ENCODE assay signal across 26 cellular contexts in genomic region chr16:13996778-13997288, GRCh38.
A peak's percentile ranks its signal among the peaks of the same experiment; 100 is the strongest.
DNase-seq lines count a peak whose midpoint lies in the region; ATAC-seq and TF ChIP-seq lines count a peak whose summit lies in the region.
"Had no signal": no experiment of that assay in that cellular context is flagged by ENCODE, and none has a peak within 500 bp of the region (broad histone marks: within the 10 kb centered on the region; RNA-seq: fewer than 3 reads in every experiment).

No MANE protein-coding gene starts in this region.

- H3K4me3 ChIP-seq in right atrium auricular region (no peak overlapping the region), GM23338 (no peak overlapping the region), coronary artery (no peak overlapping the region), spleen (no peak overlapping the region)
- H3K4me3 ChIP-seq: HAP-1, Peyer's patch, SK-N-MC had no signal

- H3K4me2 ChIP-seq in GM23338: no peak overlapping the region
- H3K4me2 ChIP-seq: KMS-11 had no signal

- no peaks in the 10 kb centered on the region for H3K9me2 ChIP-seq in GM23338 (ENCODE audit: insufficient read depth)

- H3K9me3 ChIP-seq in right atrium auricular region: no peaks in the 10 kb centered on the region
- no peaks in the 10 kb centered on the region for H3K9me3 ChIP-seq in spleen
- H3K9me3 ChIP-seq: HAP-1, Peyer's patch had no signal

- H3F3A ChIP-seq in GM23338 (replicated peaks; ENCODE audit: low read depth): no peaks in the 10 kb centered on the region

- TF ChIP-seq CTCF in right atrium auricular region (IDR thresholded peaks at IDR 0.05): no peak
- TF ChIP-seq CTCF in GM23338 (conservative IDR thresholded peaks at IDR 0.05; ENCODE audit: low read depth in 2 of 2): no peak
- TF ChIP-seq CTCF in coronary artery (IDR thresholded peaks at IDR 0.05): no peak
- TF ChIP-seq CTCF in spleen (IDR thresholded peaks at IDR 0.05 in 8 of 11, conservative IDR thresholded peaks at IDR 0.05 in 3 of 11): no peak

- no peak overlapping the region for H3K27ac Mint-ChIP-seq in GM23338

- no peaks in the 10 kb centered on the region for H4K20me1 ChIP-seq in GM23338 (replicated peaks; ENCODE audit: insufficient read depth)

- intact Hi-C loops in left ventricle myocardium superior (cut with micrococcal nuclease) (loop anchor here (10.0 kb wide), 1 partner anchor 72 kb away; the partner anchor contains the start of gene ERCC4), spleen (cut with DNase I; ENCODE audit: low total_unique reads) (no loop called here)

- H3K27me3 Mint-ChIP-seq in GM23338 (ENCODE audit: insufficient read depth, low read depth, poor library complexity): peaks cover 6% of the 10 kb centered on the region

- no peaks in the 10 kb centered on the region for H3K27me3 ChIP-seq in right atrium auricular region
- no peaks in the 10 kb centered on the region for H3K27me3 ChIP-seq in GM23338 (ENCODE audit: insufficient read depth)
- no peaks in the 10 kb centered on the region for H3K27me3 ChIP-seq in spleen (replicated peaks in 1 of 7)
- H3K27me3 ChIP-seq: Peyer's patch had no signal

- H3K27ac ChIP-seq in right atrium auricular region: peak overlapping the region; percentile 82 to 88
- H3K27ac ChIP-seq in GM23338 (ENCODE audit: low read depth): no peak overlapping the region
- H3K27ac ChIP-seq in coronary artery: no peak overlapping the region
- no peak overlapping the region for H3K27ac ChIP-seq in spleen
- H3K27ac ChIP-seq: KMS-11, Peyer's patch, SK-N-MC had no signal

- H3K4me3 Mint-ChIP-seq in GM23338: no peak overlapping the region
- H3K4me3 Mint-ChIP-seq: CD4-positive, alpha-beta memory T cell had no signal

- peaks cover 17% of the 10 kb centered on the region for H3K4me1 Mint-ChIP-seq in GM23338

- DNase-seq in right atrium auricular region (ENCODE audit: low spot score) (peak; percentile 43), left ventricle myocardium superior (no peak), GM23338 (ENCODE audit: low spot score) (no peak), coronary artery (ENCODE audit: low spot score) (peak; percentile 12), NCI-H2227 treated with DMSO at 0.1 percent for 48 hours (lab: John Stamatoyannopoulos, UW) (no peak), spleen (no peak)
- DNase-seq in activated CD4-positive, CD25-positive, alpha-beta regulatory T cell (lab: John Stamatoyannopoulos, UW): no peak
- DNase-seq: C1 segment of cervical spinal cord; CD4-positive, alpha-beta memory T cell; COR-L47; DMS 273 treated with DMSO at 0.1 percent for 48 hours; DND-41; GOT3; MM.1S; NCI-H1417; NCI-H1694; NCI-H2029 treated with DMSO at 0.1 percent for 48 hours; NCI-H226; NCI-H510A; NCI-H69; OCI-M1; Peyer's patch; SIG-M5 had no signal

- H3K4me1 ChIP-seq in right atrium auricular region (peaks cover 0 to 58% of the 10 kb centered on the region in 2 donors), GM23338 (ENCODE audit: insufficient read depth) (peaks cover 7% of the 10 kb centered on the region; the same call in 1 of the 2 replicates), spleen (peaks cover 4 to 28% (median 18%) of the 10 kb centered on the region in 6 donors)
- H3K4me1 ChIP-seq: HAP-1 had no signal

- no peaks in the 10 kb centered on the region for H3K36me3 Mint-ChIP-seq in GM23338 (ENCODE audit: low read depth)
- H3K36me3 Mint-ChIP-seq: CD4-positive, alpha-beta memory T cell had no signal

- WGBS in spleen, 5 donors: 75 to 94% (median 82%) methylated on average over 11 of the region's 11 CpGs

- ATAC-seq in left ventricle myocardium superior: no peak
- ATAC-seq in GM23338: no peak

- H3K79me2 ChIP-seq in GM23338 (replicated peaks; ENCODE audit: insufficient read depth): no peaks in the 10 kb centered on the region

- H3K9me3 Mint-ChIP-seq in GM23338: no peaks in the 10 kb centered on the region

- peak overlapping the region; percentile 23; the same call in 1 of the 2 replicates for H2AFZ ChIP-seq in GM23338

- TF ChIP-seq POLR2A in spleen (IDR thresholded peaks at IDR 0.05): no peak

- H3K36me3 ChIP-seq in right atrium auricular region (no peaks in the 10 kb centered on the region), GM23338 (ENCODE audit: insufficient read depth) (no peaks in the 10 kb centered on the region), spleen (no peaks in the 10 kb centered on the region)
- H3K36me3 ChIP-seq: HAP-1, Peyer's patch had no signal

TF ChIP-seq in GM23338, 12 proteins besides CTCF, POLR2A, EP300 and RAD21 (continues in another document):
- no peak for TF ChIP-seq EZH2 (IDR thresholded peaks at IDR 0.05; ENCODE audit: low read depth, unreplicated experiment)
- no peak for TF ChIP-seq NANOG (IDR thresholded peaks at IDR 0.05; ENCODE audit: borderline replicate concordance)
- TF ChIP-seq STAT1 (IDR thresholded peaks at IDR 0.05; ENCODE audit: unreplicated experiment): no peak
- no peak for TF ChIP-seq ZNF331 (CRISPR knock-in tag; IDR thresholded peaks at IDR 0.05; ENCODE audit: low read depth)
- TF ChIP-seq EZH2phosphoT487 (IDR thresholded peaks at IDR 0.05; ENCODE audit: unreplicated experiment): no peak
- no peak for TF ChIP-seq ZNF462 (CRISPR knock-in tag; IDR thresholded peaks at IDR 0.05)
- TF ChIP-seq CREB1 (CRISPR knock-in tag; IDR thresholded peaks at IDR 0.05; ENCODE audit: low read depth): no peak
- TF ChIP-seq JUNB (IDR thresholded peaks at IDR 0.05; ENCODE audit: unreplicated experiment): no peak

Comparison
In these comparisons a context has a peak if more than half of its experiments do, and no peak if none do; other contexts are left out.
1. DNase-seq: peak in right atrium auricular region (single experiment) and coronary artery (single experiment); none in left ventricle myocardium superior (single experiment), GM23338 (single experiment), NCI-H2227 treated with DMSO at 0.1 percent for 48 hours (single experiment), activated CD4-positive, CD25-positive, alpha-beta regulatory T cell (0 of 4) and spleen (single experiment).
2. H3K27ac ChIP-seq: peak in right atrium auricular region (2 of 2); none in GM23338 (single experiment), coronary artery (0 of 2) and spleen (0 of 8).